In the genomic region with DNA sequence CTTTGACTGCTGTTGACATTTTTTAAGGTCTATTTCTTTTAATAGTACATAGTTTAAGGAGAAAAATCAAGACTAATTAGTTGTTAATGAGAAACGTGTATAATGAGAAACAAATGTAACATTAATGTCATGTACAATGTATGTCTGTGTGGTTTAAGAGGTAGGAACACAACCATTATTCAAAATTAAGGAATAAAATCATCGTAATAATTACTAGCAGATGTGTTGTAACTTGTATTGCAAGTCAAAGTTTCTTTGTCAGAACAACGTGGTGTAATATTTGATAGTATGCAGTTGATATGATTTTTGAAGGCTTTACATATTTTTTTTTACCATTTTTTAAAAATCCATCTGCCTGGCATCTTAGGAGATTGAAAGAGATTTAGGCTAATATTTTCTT, we compare ENCODE assay signal across 39 cellular contexts.
"Had no signal": no experiment of that assay in that cellular context is flagged by ENCODE, and none has a peak within 500 bp of the region (broad histone marks: within the 10 kb centered on the region; RNA-seq: fewer than 3 reads in every experiment).

No MANE protein-coding gene starts in this region.

- FAIRE-seq: bronchial epithelial cell, TTC549 had no signal

- DNase-seq: activated CD4-positive, alpha-beta memory T cell treated with anti-CD3 and anti-CD28 coated beads, Interleukin-2, amount 10 ng/mL, durations not matched to agents 7 days and 5 days; activated CD4-positive, alpha-beta T cell treated with anti-CD3 and anti-CD28 coated beads for 1 hour; activated CD4-positive, alpha-beta T cell treated with anti-CD3 and anti-CD28 coated beads for 36 hours; activated CD4-positive, alpha-beta T cell treated with anti-CD3 and anti-CD28 coated beads for 48 hours; activated CD4-positive, alpha-beta T cell treated with anti-CD3 and anti-CD28 coated beads, Interleukin-2, amount 10 ng/mL, durations not matched to agents 7 days and 5 days; activated CD4-positive, alpha-beta T cell treated with anti-CD3 and anti-CD28 coated beads, Interleukin-2, amount 50 U/mL, for 48 hours; activated CD4-positive, CD25-positive, alpha-beta regulatory T cell; activated CD8-positive, alpha-beta memory T cell treated with anti-CD3 and anti-CD28 coated beads for 24 hours; activated CD8-positive, alpha-beta memory T cell treated with anti-CD3 and anti-CD28 coated beads, Interleukin-2, amount 10 ng/mL, durations not matched to agents 7 days and 5 days; activated CD8-positive, alpha-beta memory T cell treated with anti-CD3 and anti-CD28 coated beads, Interleukin-2, amount 50 U/mL, for 48 hours; activated CD8-positive, alpha-beta T cell treated with anti-CD3 and anti-CD28 coated beads, Interleukin-2, amount 10 ng/mL, durations not matched to agents 7 days and 5 days; activated effector memory CD4-positive, alpha-beta T cell treated with Interleukin-2 at 50 U/mL for 16 hours; activated gamma-delta T cell; activated naive CD4-positive, alpha-beta T cell treated with anti-CD3 and anti-CD28 coated beads, Interleukin-2, amount 10 ng/mL, durations not matched to agents 7 days and 5 days; activated naive CD4-positive, alpha-beta T cell treated with Interleukin-2 at 50 U/mL for 16 hours; activated naive CD8-positive, alpha-beta T cell treated with anti-CD3 and anti-CD28 coated beads, Interleukin-2, amount 10 ng/mL, durations not matched to agents 7 days and 5 days; activated naive CD8-positive, alpha-beta T cell treated with anti-CD3 and anti-CD28 coated beads, Interleukin-2, amount 50 U/mL, for 24 hours; activated T-cell treated with anti-CD3 and anti-CD28 coated beads, Interleukin-2, amount 50 U/mL, for 24 hours; activated T-cell treated with anti-CD3 and anti-CD28 coated beads, Interleukin-2, amount 50 U/mL, for 48 hours; amygdala; anterior cingulate cortex; caudate nucleus; cerebellar nuclear complex; T-helper 2 cell; T-helper 9 cell; WERI-Rb-1 had no signal

- H3K4me1 Mint-ChIP-seq: activated CD4-positive, alpha-beta memory T cell treated with anti-CD3 and anti-CD28 coated beads, Interleukin-2, amount 10 ng/mL, durations not matched to agents 7 days and 5 days; activated CD4-positive, alpha-beta T cell treated with anti-CD3 and anti-CD28 coated beads for 36 hours; activated CD4-positive, alpha-beta T cell treated with anti-CD3 and anti-CD28 coated beads, Interleukin-2, amount 10 ng/mL, durations not matched to agents 7 days and 5 days; activated CD8-positive, alpha-beta memory T cell treated with anti-CD3 and anti-CD28 coated beads, Interleukin-2, amount 10 ng/mL, durations not matched to agents 7 days and 5 days; activated naive CD4-positive, alpha-beta T cell treated with anti-CD3 and anti-CD28 coated beads, Interleukin-2, amount 10 ng/mL, durations not matched to agents 7 days and 5 days; activated naive CD4-positive, alpha-beta T cell treated with anti-CD3 and anti-CD28 coated beads, Interleukin-2, amount 50 U/mL, for 24 hours; activated naive CD8-positive, alpha-beta T cell treated with anti-CD3 and anti-CD28 coated beads, Interleukin-2, amount 10 ng/mL, durations not matched to agents 7 days and 5 days; activated naive CD8-positive, alpha-beta T cell treated with anti-CD3 and anti-CD28 coated beads, Interleukin-2, amount 50 U/mL, for 24 hours; central memory CD8-positive, alpha-beta T cell had no signal

- H3K36me3 Mint-ChIP-seq: activated CD8-positive, alpha-beta memory T cell treated with anti-CD3 and anti-CD28 coated beads, Interleukin-2, amount 10 ng/mL, durations not matched to agents 7 days and 5 days; activated naive CD4-positive, alpha-beta T cell treated with anti-CD3 and anti-CD28 coated beads, Interleukin-2, amount 10 ng/mL, durations not matched to agents 7 days and 5 days; activated naive CD4-positive, alpha-beta T cell treated with anti-CD3 and anti-CD28 coated beads, Interleukin-2, amount 50 U/mL, for 24 hours; activated naive CD8-positive, alpha-beta T cell; activated naive CD8-positive, alpha-beta T cell treated with anti-CD3 and anti-CD28 coated beads, Interleukin-2, amount 10 ng/mL, durations not matched to agents 7 days and 5 days; brain; WTC11 had no signal

- H3K27ac Mint-ChIP-seq: activated CD4-positive, alpha-beta memory T cell treated with anti-CD3 and anti-CD28 coated beads, Interleukin-2, amount 10 ng/mL, durations not matched to agents 7 days and 5 days; activated CD4-positive, alpha-beta T cell treated with anti-CD3 and anti-CD28 coated beads for 36 hours; activated CD4-positive, alpha-beta T cell treated with anti-CD3 and anti-CD28 coated beads, Interleukin-2, amount 10 ng/mL, durations not matched to agents 7 days and 5 days; activated CD8-positive, alpha-beta memory T cell treated with anti-CD3 and anti-CD28 coated beads, Interleukin-2, amount 10 ng/mL, durations not matched to agents 7 days and 5 days; activated CD8-positive, alpha-beta T cell treated with anti-CD3 and anti-CD28 coated beads, Interleukin-2, amount 10 ng/mL, durations not matched to agents 7 days and 5 days; activated naive CD4-positive, alpha-beta T cell treated with anti-CD3 and anti-CD28 coated beads, Interleukin-2, amount 10 ng/mL, durations not matched to agents 7 days and 5 days; activated naive CD4-positive, alpha-beta T cell treated with anti-CD3 and anti-CD28 coated beads, Interleukin-2, amount 50 U/mL, for 24 hours; activated naive CD8-positive, alpha-beta T cell; activated naive CD8-positive, alpha-beta T cell treated with anti-CD3 and anti-CD28 coated beads, Interleukin-2, amount 10 ng/mL, durations not matched to agents 7 days and 5 days; activated naive CD8-positive, alpha-beta T cell treated with anti-CD3 and anti-CD28 coated beads, Interleukin-2, amount 50 U/mL, for 24 hours; activated T-cell treated with anti-CD3 and anti-CD28 coated beads, Interleukin-2, amount 50 U/mL, for 24 hours; activated T-helper 2 cell treated with anti-CD3 and anti-CD28 coated beads, Interferon-gamma antibody, Interleukin-2, Interleukin-4, amounts not matched to agents 10 μg/mL and 5 μg/mL and 100 μg/mL, durations not matched to agents 14 hours and 24 hours and 36 hours; brain; T-helper 1 cell treated with Interleukin-12 subunit alpha and Interleukin-12 subunit beta and Interleukin-4 antibody, amounts not matched to agents 30 μg/mL and 1 μg/mL, for 36 hours; T-helper 2 cell treated with Interferon-gamma antibody and Interleukin-4, amounts not matched to agents 5 μg/mL and 100 μg/mL, for 36 hours; WTC11 had no signal

- H3K9me3 ChIP-seq: ascending aorta had no signal

- H3K27me3 Mint-ChIP-seq: activated CD4-positive, alpha-beta T cell treated with anti-CD3 and anti-CD28 coated beads for 36 hours; activated naive CD4-positive, alpha-beta T cell treated with anti-CD3 and anti-CD28 coated beads, Interleukin-2, amount 10 ng/mL, durations not matched to agents 7 days and 5 days; activated naive CD4-positive, alpha-beta T cell treated with anti-CD3 and anti-CD28 coated beads, Interleukin-2, amount 50 U/mL, for 24 hours; activated naive CD8-positive, alpha-beta T cell; activated naive CD8-positive, alpha-beta T cell treated with anti-CD3 and anti-CD28 coated beads, Interleukin-2, amount 50 U/mL, for 24 hours; activated T-cell treated with anti-CD3 and anti-CD28 coated beads, Interleukin-2, amount 50 U/mL, for 24 hours; central memory CD8-positive, alpha-beta T cell had no signal

- H3K9me3 Mint-ChIP-seq: activated CD4-positive, alpha-beta memory T cell treated with anti-CD3 and anti-CD28 coated beads, Interleukin-2, amount 10 ng/mL, durations not matched to agents 7 days and 5 days; activated CD4-positive, alpha-beta T cell treated with anti-CD3 and anti-CD28 coated beads, Interleukin-2, amount 10 ng/mL, durations not matched to agents 7 days and 5 days; activated naive CD4-positive, alpha-beta T cell treated with anti-CD3 and anti-CD28 coated beads, Interleukin-2, amount 10 ng/mL, durations not matched to agents 7 days and 5 days; activated naive CD4-positive, alpha-beta T cell treated with anti-CD3 and anti-CD28 coated beads, Interleukin-2, amount 50 U/mL, for 24 hours; activated naive CD8-positive, alpha-beta T cell treated with anti-CD3 and anti-CD28 coated beads, Interleukin-2, amount 10 ng/mL, durations not matched to agents 7 days and 5 days; activated naive CD8-positive, alpha-beta T cell treated with anti-CD3 and anti-CD28 coated beads, Interleukin-2, amount 50 U/mL, for 24 hours; activated T-cell treated with anti-CD3 and anti-CD28 coated beads, Interleukin-2, amount 50 U/mL, for 24 hours; activated T-helper 2 cell treated with anti-CD3 and anti-CD28 coated beads, Interferon-gamma antibody, Interleukin-2, Interleukin-4, amounts not matched to agents 10 μg/mL and 5 μg/mL and 100 μg/mL, durations not matched to agents 14 hours and 24 hours and 36 hours; brain; central memory CD8-positive, alpha-beta T cell; T-helper 1 cell treated with Interleukin-12 subunit alpha and Interleukin-12 subunit beta and Interleukin-4 antibody, amounts not matched to agents 30 μg/mL and 1 μg/mL, for 36 hours; T-helper 2 cell treated with Interferon-gamma antibody and Interleukin-4, amounts not matched to agents 5 μg/mL and 100 μg/mL, for 36 hours; WTC11 had no signal

- ATAC-seq: activated CD4-positive, alpha-beta T cell treated with anti-CD3 and anti-CD28 coated beads for 36 hours; activated CD4-positive, CD25-positive, alpha-beta regulatory T cell treated with anti-CD3 and anti-CD28 coated beads, Interleukin-2, amount 50 U/mL, for 24 hours; activated CD8-positive, alpha-beta memory T cell treated with anti-CD3 and anti-CD28 coated beads, Interleukin-2, amount 10 ng/mL, durations not matched to agents 7 days and 5 days; activated CD8-positive, alpha-beta T cell treated with anti-CD3 and anti-CD28 coated beads, Interleukin-2, amount 10 ng/mL, durations not matched to agents 7 days and 5 days; activated naive CD8-positive, alpha-beta T cell treated with anti-CD3 and anti-CD28 coated beads, Interleukin-2, amount 50 U/mL, for 24 hours; WTC11 had no signal

- H3K36me3 ChIP-seq: ascending aorta, cardiac muscle cell, WERI-Rb-1 had no signal

- H3K4me1 ChIP-seq: ascending aorta had no signal

- H3K4me3 Mint-ChIP-seq: activated CD4-positive, alpha-beta memory T cell treated with anti-CD3 and anti-CD28 coated beads, Interleukin-2, amount 10 ng/mL, durations not matched to agents 7 days and 5 days; activated CD4-positive, alpha-beta T cell treated with anti-CD3 and anti-CD28 coated beads for 36 hours; activated CD4-positive, alpha-beta T cell treated with anti-CD3 and anti-CD28 coated beads, Interleukin-2, amount 10 ng/mL, durations not matched to agents 7 days and 5 days; activated CD8-positive, alpha-beta memory T cell treated with anti-CD3 and anti-CD28 coated beads, Interleukin-2, amount 10 ng/mL, durations not matched to agents 7 days and 5 days; activated CD8-positive, alpha-beta T cell treated with anti-CD3 and anti-CD28 coated beads, Interleukin-2, amount 10 ng/mL, durations not matched to agents 7 days and 5 days; activated naive CD4-positive, alpha-beta T cell treated with anti-CD3 and anti-CD28 coated beads, Interleukin-2, amount 10 ng/mL, durations not matched to agents 7 days and 5 days; activated naive CD4-positive, alpha-beta T cell treated with anti-CD3 and anti-CD28 coated beads, Interleukin-2, amount 50 U/mL, for 24 hours; activated naive CD8-positive, alpha-beta T cell; activated naive CD8-positive, alpha-beta T cell treated with anti-CD3 and anti-CD28 coated beads, Interleukin-2, amount 10 ng/mL, durations not matched to agents 7 days and 5 days; activated naive CD8-positive, alpha-beta T cell treated with anti-CD3 and anti-CD28 coated beads, Interleukin-2, amount 50 U/mL, for 24 hours; activated T-cell treated with anti-CD3 and anti-CD28 coated beads, Interleukin-2, amount 50 U/mL, for 24 hours; brain; central memory CD8-positive, alpha-beta T cell; T-helper 1 cell treated with Interleukin-12 subunit alpha and Interleukin-12 subunit beta and Interleukin-4 antibody, amounts not matched to agents 30 μg/mL and 1 μg/mL, for 36 hours; T-helper 2 cell treated with Interferon-gamma antibody and Interleukin-4, amounts not matched to agents 5 μg/mL and 100 μg/mL, for 36 hours; WTC11 had no signal

- H3K4me3 ChIP-seq: ascending aorta, cardiac muscle cell had no signal

- H3K27me3 ChIP-seq: ascending aorta had no signal

- H3K27ac ChIP-seq: ascending aorta, cardiac muscle cell, WERI-Rb-1 had no signal
